1 cellular context compared by ENCODE assay signal in the genomic region with DNA sequence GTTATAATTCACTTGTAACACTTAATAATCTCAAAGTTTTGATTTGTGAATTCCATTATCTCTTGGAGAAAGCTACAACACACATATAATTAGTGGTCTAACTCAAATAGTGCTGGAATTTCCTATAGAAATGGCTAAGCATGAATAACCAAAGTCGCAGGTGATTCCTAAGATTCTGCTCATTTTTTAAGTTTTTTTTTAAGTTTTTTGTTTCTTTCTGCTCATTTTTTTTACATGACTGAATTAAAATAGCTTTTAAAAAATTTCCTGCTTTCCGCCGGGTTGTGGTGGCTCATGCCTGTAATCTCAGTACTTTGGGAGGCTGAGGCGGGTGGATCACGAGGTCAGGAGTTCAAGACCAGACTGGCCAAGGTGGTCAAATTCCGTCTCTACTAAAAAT.
TF ChIP-seq lines count a peak whose summit lies in the region.

No MANE protein-coding gene starts in this region.

TF ChIP-seq in WTC11, 78 proteins besides CTCF, POLR2A, EP300 and RAD21 (continued from another document):
- TF ChIP-seq, protein P1, sequence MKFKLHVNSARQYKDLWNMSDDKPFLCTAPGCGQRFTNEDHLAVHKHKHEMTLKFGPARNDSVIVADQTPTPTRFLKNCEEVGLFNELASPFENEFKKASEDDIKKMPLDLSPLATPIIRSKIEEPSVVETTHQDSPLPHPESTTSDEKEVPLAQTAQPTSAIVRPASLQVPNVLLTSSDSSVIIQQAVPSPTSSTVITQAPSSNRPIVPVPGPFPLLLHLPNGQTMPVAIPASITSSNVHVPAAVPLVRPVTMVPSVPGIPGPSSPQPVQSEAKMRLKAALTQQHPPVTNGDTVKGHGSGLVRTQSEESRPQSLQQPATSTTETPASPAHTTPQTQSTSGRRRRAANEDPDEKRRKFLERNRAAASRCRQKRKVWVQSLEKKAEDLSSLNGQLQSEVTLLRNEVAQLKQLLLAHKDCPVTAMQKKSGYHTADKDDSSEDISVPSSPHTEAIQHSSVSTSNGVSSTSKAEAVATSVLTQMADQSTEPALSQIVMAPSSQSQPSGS (CRISPR knock-in tag; IDR thresholded peaks at IDR 0.05; ENCODE audit: borderline replicate concordance, low read depth) = no peak
- TF ChIP-seq, protein P2, sequence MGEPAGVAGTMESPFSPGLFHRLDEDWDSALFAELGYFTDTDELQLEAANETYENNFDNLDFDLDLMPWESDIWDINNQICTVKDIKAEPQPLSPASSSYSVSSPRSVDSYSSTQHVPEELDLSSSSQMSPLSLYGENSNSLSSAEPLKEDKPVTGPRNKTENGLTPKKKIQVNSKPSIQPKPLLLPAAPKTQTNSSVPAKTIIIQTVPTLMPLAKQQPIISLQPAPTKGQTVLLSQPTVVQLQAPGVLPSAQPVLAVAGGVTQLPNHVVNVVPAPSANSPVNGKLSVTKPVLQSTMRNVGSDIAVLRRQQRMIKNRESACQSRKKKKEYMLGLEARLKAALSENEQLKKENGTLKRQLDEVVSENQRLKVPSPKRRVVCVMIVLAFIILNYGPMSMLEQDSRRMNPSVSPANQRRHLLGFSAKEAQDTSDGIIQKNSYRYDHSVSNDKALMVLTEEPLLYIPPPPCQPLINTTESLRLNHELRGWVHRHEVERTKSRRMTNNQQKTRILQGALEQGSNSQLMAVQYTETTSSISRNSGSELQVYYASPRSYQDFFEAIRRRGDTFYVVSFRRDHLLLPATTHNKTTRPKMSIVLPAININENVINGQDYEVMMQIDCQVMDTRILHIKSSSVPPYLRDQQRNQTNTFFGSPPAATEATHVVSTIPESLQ (CRISPR knock-in tag; IDR thresholded peaks at IDR 0.05) = no peak
- TF ChIP-seq NR1H2 (CRISPR knock-in tag; IDR thresholded peaks at IDR 0.05) (no peak), NFATC4 (CRISPR knock-in tag; IDR thresholded peaks at IDR 0.05) (no peak), ZNF317 (CRISPR knock-in tag; IDR thresholded peaks at IDR 0.05; ENCODE audit: borderline replicate concordance, low read depth) (no peak), TCF7 (CRISPR knock-in tag; IDR thresholded peaks at IDR 0.05; ENCODE audit: low read depth) (no peak)
- TF ChIP-seq, protein P3, sequence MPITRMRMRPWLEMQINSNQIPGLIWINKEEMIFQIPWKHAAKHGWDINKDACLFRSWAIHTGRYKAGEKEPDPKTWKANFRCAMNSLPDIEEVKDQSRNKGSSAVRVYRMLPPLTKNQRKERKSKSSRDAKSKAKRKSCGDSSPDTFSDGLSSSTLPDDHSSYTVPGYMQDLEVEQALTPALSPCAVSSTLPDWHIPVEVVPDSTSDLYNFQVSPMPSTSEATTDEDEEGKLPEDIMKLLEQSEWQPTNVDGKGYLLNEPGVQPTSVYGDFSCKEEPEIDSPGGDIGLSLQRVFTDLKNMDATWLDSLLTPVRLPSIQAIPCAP (CRISPR knock-in tag; IDR thresholded peaks at IDR 0.05) = no peak
- TF ChIP-seq, protein P4, sequence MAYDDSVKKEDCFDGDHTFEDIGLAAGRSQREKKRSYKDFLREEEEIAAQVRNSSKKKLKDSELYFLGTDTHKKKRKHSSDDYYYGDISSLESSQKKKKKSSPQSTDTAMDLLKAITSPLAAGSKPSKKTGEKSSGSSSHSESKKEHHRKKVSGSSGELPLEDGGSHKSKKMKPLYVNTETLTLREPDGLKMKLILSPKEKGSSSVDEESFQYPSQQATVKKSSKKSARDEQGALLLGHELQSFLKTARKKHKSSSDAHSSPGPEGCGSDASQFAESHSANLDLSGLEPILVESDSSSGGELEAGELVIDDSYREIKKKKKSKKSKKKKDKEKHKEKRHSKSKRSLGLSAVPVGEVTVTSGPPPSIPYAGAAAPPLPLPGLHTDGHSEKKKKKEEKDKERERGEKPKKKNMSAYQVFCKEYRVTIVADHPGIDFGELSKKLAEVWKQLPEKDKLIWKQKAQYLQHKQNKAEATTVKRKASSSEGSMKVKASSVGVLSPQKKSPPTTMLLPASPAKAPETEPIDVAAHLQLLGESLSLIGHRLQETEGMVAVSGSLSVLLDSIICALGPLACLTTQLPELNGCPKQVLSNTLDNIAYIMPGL (CRISPR knock-in tag; IDR thresholded peaks at IDR 0.05) = no peak
